10 cellular contexts compared by ENCODE assay signal in the genomic region with DNA sequence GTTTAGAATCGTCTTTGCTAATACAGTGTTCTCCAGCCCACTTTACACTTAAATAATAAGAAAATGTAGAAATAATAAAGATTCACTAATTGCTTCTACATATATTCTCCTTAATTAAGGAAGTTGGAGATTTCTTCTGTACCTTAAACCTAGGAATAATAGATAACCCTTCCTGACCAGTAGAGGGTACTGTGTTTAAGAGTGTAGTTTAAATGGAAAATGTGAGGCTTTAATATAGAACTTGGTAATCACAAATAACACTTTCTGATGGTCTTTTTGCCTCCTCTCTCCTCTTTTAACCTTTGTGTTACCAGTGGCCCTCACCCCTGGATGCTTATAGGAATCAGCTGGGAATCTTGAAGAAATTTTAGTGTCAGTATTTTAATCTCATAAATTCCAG. TPM values are rescaled to one million over a fixed set of nuclear protein-coding genes. Genes with fewer than 3 reads are reported as not detected.
A peak's percentile ranks its signal among the peaks of the same experiment; 100 is the strongest.
DNase-seq lines count a peak whose midpoint lies in the region; ATAC-seq, FAIRE-seq and TF ChIP-seq lines count a peak whose summit lies in the region.
"Had no signal": no experiment of that assay in that cellular context is flagged by ENCODE, and none has a peak within 500 bp of the region (broad histone marks: within the 10 kb centered on the region; RNA-seq: fewer than 3 reads in every experiment).

No MANE protein-coding gene starts in this region.

- no peak overlapping the region for H3K4me2 ChIP-seq in GM23338

- peak; percentile 41 for DNase-seq in AG08395 (ENCODE audit: low spot score)
- DNase-seq in GM23338 (ENCODE audit: low spot score) = peak; percentile 42
- DNase-seq in T-helper 17 cell = no peak
- DNase-seq in NCI-H187 (lab: John Stamatoyannopoulos, UW) = no peak
- DNase-seq: activated naive CD4-positive, alpha-beta T cell; NK-92 treated with Interleukin-12 subunit alpha and Interleukin-12 subunit beta, amount 100 ng/mL, for 24 hours had no signal

- no peaks in the 10 kb centered on the region for H3K27me3 Mint-ChIP-seq in GM23338 (ENCODE audit: insufficient read depth, low read depth, poor library complexity)
- no peaks in the 10 kb centered on the region for H3K27me3 Mint-ChIP-seq in T-helper 17 cell

- no peaks in the 10 kb centered on the region for H3K27me3 ChIP-seq in GM23338 (ENCODE audit: insufficient read depth)

- H4K20me1 ChIP-seq in GM23338 (replicated peaks; ENCODE audit: insufficient read depth) = no peaks in the 10 kb centered on the region; the same call in 1 of the 2 replicates

- H3K4me1 Mint-ChIP-seq in GM23338 = peaks cover 7% of the 10 kb centered on the region
- peaks cover 6% of the 10 kb centered on the region for H3K4me1 Mint-ChIP-seq in T-helper 17 cell

- H3K4me3 ChIP-seq in GM23338 = no peak overlapping the region

- no peak overlapping the region for H3K27ac Mint-ChIP-seq in GM23338
- peak overlapping the region; percentile 37 for H3K27ac Mint-ChIP-seq in T-helper 17 cell

- H3K4me1 ChIP-seq in GM23338 (ENCODE audit: insufficient read depth) = no peaks in the 10 kb centered on the region

- no peak overlapping the region for H2AFZ ChIP-seq in GM23338

- no peaks in the 10 kb centered on the region for H3K9me2 ChIP-seq in GM23338 (ENCODE audit: insufficient read depth)

- H3K36me3 Mint-ChIP-seq in GM23338 (ENCODE audit: low read depth) (peaks cover 26% of the 10 kb centered on the region), T-helper 17 cell (ENCODE audit: low read depth) (no peaks in the 10 kb centered on the region)

- peak in 1 of 2 experiments; percentile 61; a peak in 3 of 4 replicates for TF ChIP-seq CTCF in GM23338 (conservative IDR thresholded peaks at IDR 0.05; ENCODE audit: low read depth in 2 of 2)

- no peaks in the 10 kb centered on the region for H3K9me3 ChIP-seq in T-helper 17 cell (ENCODE audit: control insufficient read depth, low read length, poor library complexity, severe bottlenecking)

- H3K27ac ChIP-seq in GM23338 (ENCODE audit: low read depth) = no peak overlapping the region

- no peaks in the 10 kb centered on the region for H3K9me3 Mint-ChIP-seq in GM23338

- peak; percentile 80 for FAIRE-seq in islet of Langerhans (lab: Jason Lieb, UNC)

- H3K36me3 ChIP-seq in GM23338 (ENCODE audit: insufficient read depth) = peaks cover 13% of the 10 kb centered on the region; the same call in 1 of the 2 replicates

- no peak for ATAC-seq in GM23338
- no peak for ATAC-seq in T-helper 17 cell
- ATAC-seq in HG02884 (IDR thresholded peaks at IDR 0.05; ENCODE audit: unreplicated experiment) = no peak
- ATAC-seq in activated CD4-positive, CD25-positive, alpha-beta regulatory T cell treated with anti-CD3 and anti-CD28 coated beads, Interleukin-2, amount 50 U/mL, for 24 hours = no peak
- ATAC-seq in GM21447 (IDR thresholded peaks at IDR 0.05; ENCODE audit: unreplicated experiment) = no peak

- no peaks in the 10 kb centered on the region for H3K79me2 ChIP-seq in GM23338 (replicated peaks; ENCODE audit: insufficient read depth)

- H3K4me3 Mint-ChIP-seq in GM23338 (no peak overlapping the region), T-helper 17 cell (peak overlapping the region; percentile 31)

- no peaks in the 10 kb centered on the region for H3F3A ChIP-seq in GM23338 (replicated peaks; ENCODE audit: low read depth)

TF ChIP-seq in GM23338, 12 proteins besides CTCF, POLR2A, EP300 and RAD21 (continues in another document):
- TF ChIP-seq NANOG (IDR thresholded peaks at IDR 0.05; ENCODE audit: borderline replicate concordance) = no peak
- no peak for TF ChIP-seq JUNB (IDR thresholded peaks at IDR 0.05; ENCODE audit: unreplicated experiment)
- TF ChIP-seq, protein P1, sequence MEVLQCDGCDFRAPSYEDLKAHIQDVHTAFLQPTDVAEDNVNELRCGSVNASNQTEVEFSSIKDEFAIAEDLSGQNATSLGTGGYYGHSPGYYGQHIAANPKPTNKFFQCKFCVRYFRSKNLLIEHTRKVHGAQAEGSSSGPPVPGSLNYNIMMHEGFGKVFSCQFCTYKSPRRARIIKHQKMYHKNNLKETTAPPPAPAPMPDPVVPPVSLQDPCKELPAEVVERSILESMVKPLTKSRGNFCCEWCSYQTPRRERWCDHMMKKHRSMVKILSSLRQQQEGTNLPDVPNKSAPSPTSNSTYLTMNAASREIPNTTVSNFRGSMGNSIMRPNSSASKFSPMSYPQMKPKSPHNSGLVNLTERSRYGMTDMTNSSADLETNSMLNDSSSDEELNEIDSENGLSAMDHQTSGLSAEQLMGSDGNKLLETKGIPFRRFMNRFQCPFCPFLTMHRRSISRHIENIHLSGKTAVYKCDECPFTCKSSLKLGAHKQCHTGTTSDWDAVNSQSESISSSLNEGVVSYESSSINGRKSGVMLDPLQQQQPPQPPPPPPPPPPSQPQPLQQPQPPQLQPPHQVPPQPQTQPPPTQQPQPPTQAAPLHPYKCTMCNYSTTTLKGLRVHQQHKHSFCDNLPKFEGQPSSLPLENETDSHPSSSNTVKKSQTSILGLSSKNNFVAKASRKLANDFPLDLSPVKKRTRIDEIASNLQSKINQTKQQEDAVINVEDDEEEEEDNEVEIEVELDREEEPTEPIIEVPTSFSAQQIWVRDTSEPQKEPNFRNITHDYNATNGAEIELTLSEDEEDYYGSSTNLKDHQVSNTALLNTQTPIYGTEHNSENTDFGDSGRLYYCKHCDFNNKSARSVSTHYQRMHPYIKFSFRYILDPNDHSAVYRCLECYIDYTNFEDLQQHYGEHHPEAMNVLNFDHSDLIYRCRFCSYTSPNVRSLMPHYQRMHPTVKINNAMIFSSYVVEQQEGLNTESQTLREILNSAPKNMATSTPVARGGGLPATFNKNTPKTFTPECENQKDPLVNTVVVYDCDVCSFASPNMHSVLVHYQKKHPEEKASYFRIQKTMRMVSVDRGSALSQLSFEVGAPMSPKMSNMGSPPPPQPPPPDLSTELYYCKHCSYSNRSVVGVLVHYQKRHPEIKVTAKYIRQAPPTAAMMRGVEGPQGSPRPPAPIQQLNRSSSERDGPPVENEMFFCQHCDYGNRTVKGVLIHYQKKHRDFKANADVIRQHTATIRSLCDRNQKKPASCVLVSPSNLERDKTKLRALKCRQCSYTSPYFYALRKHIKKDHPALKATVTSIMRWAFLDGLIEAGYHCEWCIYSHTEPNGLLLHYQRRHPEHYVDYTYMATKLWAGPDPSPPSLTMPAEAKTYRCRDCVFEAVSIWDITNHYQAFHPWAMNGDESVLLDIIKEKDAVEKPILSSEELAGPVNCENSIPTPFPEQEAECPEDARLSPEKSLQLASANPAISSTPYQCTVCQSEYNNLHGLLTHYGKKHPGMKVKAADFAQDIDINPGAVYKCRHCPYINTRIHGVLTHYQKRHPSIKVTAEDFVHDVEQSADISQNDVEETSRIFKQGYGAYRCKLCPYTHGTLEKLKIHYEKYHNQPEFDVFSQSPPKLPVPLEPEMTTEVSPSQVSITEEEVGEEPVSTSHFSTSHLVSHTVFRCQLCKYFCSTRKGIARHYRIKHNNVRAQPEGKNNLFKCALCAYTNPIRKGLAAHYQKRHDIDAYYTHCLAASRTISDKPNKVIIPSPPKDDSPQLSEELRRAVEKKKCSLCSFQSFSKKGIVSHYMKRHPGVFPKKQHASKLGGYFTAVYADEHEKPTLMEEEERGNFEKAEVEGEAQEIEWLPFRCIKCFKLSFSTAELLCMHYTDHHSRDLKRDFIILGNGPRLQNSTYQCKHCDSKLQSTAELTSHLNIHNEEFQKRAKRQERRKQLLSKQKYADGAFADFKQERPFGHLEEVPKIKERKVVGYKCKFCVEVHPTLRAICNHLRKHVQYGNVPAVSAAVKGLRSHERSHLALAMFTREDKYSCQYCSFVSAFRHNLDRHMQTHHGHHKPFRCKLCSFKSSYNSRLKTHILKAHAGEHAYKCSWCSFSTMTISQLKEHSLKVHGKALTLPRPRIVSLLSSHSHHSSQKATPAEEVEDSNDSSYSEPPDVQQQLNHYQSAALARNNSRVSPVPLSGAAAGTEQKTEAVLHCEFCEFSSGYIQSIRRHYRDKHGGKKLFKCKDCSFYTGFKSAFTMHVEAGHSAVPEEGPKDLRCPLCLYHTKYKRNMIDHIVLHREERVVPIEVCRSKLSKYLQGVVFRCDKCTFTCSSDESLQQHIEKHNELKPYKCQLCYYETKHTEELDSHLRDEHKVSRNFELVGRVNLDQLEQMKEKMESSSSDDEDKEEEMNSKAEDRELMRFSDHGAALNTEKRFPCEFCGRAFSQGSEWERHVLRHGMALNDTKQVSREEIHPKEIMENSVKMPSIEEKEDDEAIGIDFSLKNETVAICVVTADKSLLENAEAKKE (CRISPR knock-in tag; IDR thresholded peaks at IDR 0.05) = no peak
- no peak for TF ChIP-seq STAT1 (IDR thresholded peaks at IDR 0.05; ENCODE audit: unreplicated experiment)
- no peak for TF ChIP-seq ZNF331 (CRISPR knock-in tag; IDR thresholded peaks at IDR 0.05; ENCODE audit: low read depth)
- no peak for TF ChIP-seq EZH2 (IDR thresholded peaks at IDR 0.05; ENCODE audit: low read depth, unreplicated experiment)

RNA-seq across cellular contexts. Expression of a gene that starts 20.7 kb away (rescaled TPM):
- 92.6 and 95.9 TPM in 2 replicates for total RNA-seq in GM23338 (2014; rRNA removed; shearing (Covaris generic))
- 389 and 446 TPM in 2 replicates for polyA plus RNA-seq in GM23338 (2016; fragmentation: Nextera tagmentation; extraction: Ambion mirVana)
- total RNA-seq in T-helper 17 cell = 10 to 100 TPM; 22.9 to 29.4 TPM

RNA-seq across cellular contexts. Expression of a gene that starts 39.1 kb away (rescaled TPM):
- 0.28 and 0.39 TPM in 2 replicates for total RNA-seq in GM23338 (2014; rRNA removed; shearing (Covaris generic))
- polyA plus RNA-seq in GM23338 (2016; fragmentation: Nextera tagmentation; extraction: Ambion mirVana) = 0.16 and 0.21 TPM in 2 replicates
- 10 to 100 TPM; 10.8 to 11.7 TPM for total RNA-seq in T-helper 17 cell

Comparison
In these comparisons a context has a peak if more than half of its experiments do, and no peak if none do; other contexts are left out.
1. DNase-seq: peak in AG08395 (single experiment) and GM23338 (single experiment); none in T-helper 17 cell (0 of 3) and NCI-H187 (0 of 2).